ENCODE assay signal across 17 cellular contexts in genomic region chr11:72410956-72411355, GRCh38. TPM values are rescaled to one million over a fixed set of nuclear protein-coding genes. Genes with fewer than 3 reads are reported as not detected.
DNase-seq lines count a peak whose midpoint lies in the region; ATAC-seq, FAIRE-seq and TF ChIP-seq lines count a peak whose summit lies in the region.
"Had no signal": no experiment of that assay in that cellular context is flagged by ENCODE, and none has a peak within 500 bp of the region (broad histone marks: within the 10 kb centered on the region; RNA-seq: fewer than 3 reads in every experiment).

No MANE protein-coding gene starts in this region.

- POLR2A ChIA-PET in HepG2 (lab: Yijun Ruan, JAX) = interaction anchor here (1.0 to 1.7 kb wide), 4 partner anchors 11 to 48 kb away, joined by 3 to 14 read pairs (median 6); partner anchors contain the start of gene CLPB

- H3K9ac ChIP-seq in HepG2 (ENCODE audit: insufficient read depth, low read depth, low read length) (no peak overlapping the region), parathyroid adenoma (no peak overlapping the region)

- H2AFZ ChIP-seq in HepG2 (ENCODE audit: low read length) = no peak overlapping the region
- H2AFZ ChIP-seq in parathyroid adenoma = peak overlapping the region; percentile 60
- H2AFZ ChIP-seq: PC-9 had no signal

- no peak for TF ChIP-seq RAD21 in HepG2 (CRISPR knock-in tag; IDR thresholded peaks at IDR 0.05)

- peak overlapping the region; percentile 50 for H3K27ac ChIP-seq in HepG2 (ENCODE audit: extremely low read length, insufficient read depth, low read length)
- no peak overlapping the region for H3K27ac ChIP-seq in right lobe of liver
- peak overlapping the region; percentile 27 to 71 (median 57) for H3K27ac ChIP-seq in esophagus muscularis mucosa (replicated peaks in 1 of 4)
- peak overlapping the region; percentile 89 for H3K27ac ChIP-seq in parathyroid adenoma
- H3K27ac ChIP-seq in upper lobe of left lung = peak overlapping the region; percentile 7 to 87 (median 73)
- H3K27ac ChIP-seq: A549, PC-9 had no signal

- no peak for FAIRE-seq in HepG2 (lab: Jason Lieb, UNC)
- FAIRE-seq: A549 had no signal

- H3K4me3 ChIP-seq in HepG2 (replicated peaks in 1 of 3; ENCODE audit: insufficient read depth in 1 of 3, low read depth in 2 of 3, low read length in 3 of 3) (no peak overlapping the region), right lobe of liver (no peak overlapping the region), esophagus muscularis mucosa (no peak overlapping the region), parathyroid adenoma (ENCODE audit: low read depth, low read length) (no peak overlapping the region), upper lobe of left lung (no peak overlapping the region)
- H3K4me3 ChIP-seq: A549, MG63, PC-9, right atrium auricular region had no signal

- no peaks in the 10 kb centered on the region for H4K20me1 ChIP-seq in HepG2 (ENCODE audit: insufficient read depth, low read length)

- 82% methylated on average over 2 of the region's 2 CpGs for WGBS in HepG2 (ENCODE audit: low lambda C conversion rate)
- 89% methylated on average over 2 of the region's 2 CpGs for WGBS in right lobe of liver (ENCODE audit: insufficient coverage, low coverage, low lambda C conversion rate, missing lambda C conversion rate)
- 98% methylated on average over 2 of the region's 2 CpGs for WGBS in esophagus muscularis mucosa
- WGBS in upper lobe of left lung, 2 donors = 93 to 98% methylated on average over 2 of the region's 2 CpGs

- H3K36me3 ChIP-seq in HepG2 (replicated peaks in 1 of 2; ENCODE audit: control insufficient read depth in 1 of 2, insufficient read depth in 2 of 2, low read length in 2 of 2) (no peaks in the 10 kb centered on the region), right lobe of liver (no peaks in the 10 kb centered on the region), esophagus muscularis mucosa (no peaks in the 10 kb centered on the region), parathyroid adenoma (ENCODE audit: control insufficient read depth, insufficient read depth, low read length) (no peaks in the 10 kb centered on the region), upper lobe of left lung (no peaks in the 10 kb centered on the region)
- H3K36me3 ChIP-seq: MG63, right atrium auricular region had no signal

- in situ Hi-C loops in HepG2 (cut with HindIII; ENCODE audit: extremely low pct_ligation_motif_present, low pct_unique_long_range_greater_than_20kb) = no loop called here

- intact Hi-C loops in HepG2 (cut with micrococcal nuclease; ENCODE audit: unreplicated experiment) = no loop called here
- intact Hi-C loops in right lobe of liver (cut with DNase I) = no loop called here
- intact Hi-C loops in esophagus muscularis mucosa (cut with DNase I) = no loop called here

- no TSS peak for BruUV-seq in HepG2 (replicated peaks; lab: Mats Ljungman, UMichigan)

- no peak for TF ChIP-seq CTCF in HepG2 (CRISPR knock-in tag; IDR thresholded peaks at IDR 0.05)
- TF ChIP-seq CTCF in right lobe of liver (IDR thresholded peaks at IDR 0.05) = no peak
- no peak for TF ChIP-seq CTCF in esophagus muscularis mucosa (IDR thresholded peaks at IDR 0.05)
- TF ChIP-seq CTCF in parathyroid adenoma (IDR thresholded peaks at IDR 0.05) = no peak
- TF ChIP-seq CTCF in upper lobe of left lung (IDR thresholded peaks at IDR 0.05) = no peak

- DNase-seq in HepG2 (ENCODE audit: low spot score) = no peak
- no peak for DNase-seq in right lobe of liver
- DNase-seq in esophagus muscularis mucosa (ENCODE audit: extremely low spot score) = no peak
- DNase-seq in upper lobe of left lung = no peak
- no peak for DNase-seq in stimulated activated naive CD4-positive, alpha-beta T cell (lab: John Stamatoyannopoulos, UW)
- DNase-seq in HuH-7 (ENCODE audit: low spot score) = no peak
- no peak for DNase-seq in activated T-cell treated with anti-CD3 and anti-CD28 coated beads, Interleukin-2, amount 50 U/mL, for 48 hours
- DNase-seq: activated CD4-positive, CD25-positive, alpha-beta regulatory T cell; activated CD8-positive, alpha-beta T cell treated with anti-CD3 and anti-CD28 coated beads for 36 hours; DMS153; HCEC 1CT; MG63; PC-9; T-helper 9 cell had no signal

- no peaks in the 10 kb centered on the region for H3K9me3 ChIP-seq in HepG2 (ENCODE audit: low read length)
- H3K9me3 ChIP-seq in right lobe of liver = no peaks in the 10 kb centered on the region
- no peaks in the 10 kb centered on the region for H3K9me3 ChIP-seq in esophagus muscularis mucosa
- no peaks in the 10 kb centered on the region for H3K9me3 ChIP-seq in parathyroid adenoma (ENCODE audit: control insufficient read depth, low read length)
- no peaks in the 10 kb centered on the region for H3K9me3 ChIP-seq in upper lobe of left lung
- H3K9me3 ChIP-seq: A549, MG63, right atrium auricular region had no signal

- H3K27me3 ChIP-seq in HepG2 (ENCODE audit: control insufficient read depth in 1 of 2, insufficient read depth in 2 of 2, low read length in 2 of 2) (no peaks in the 10 kb centered on the region), right lobe of liver (no peaks in the 10 kb centered on the region), esophagus muscularis mucosa (no peaks in the 10 kb centered on the region), parathyroid adenoma (ENCODE audit: control insufficient read depth, insufficient read depth, low read length) (no peaks in the 10 kb centered on the region), upper lobe of left lung (no peaks in the 10 kb centered on the region)
- H3K27me3 ChIP-seq: MG63, right atrium auricular region had no signal

- TF ChIP-seq POLR2A in HepG2 (IDR thresholded peaks at IDR 0.05; ENCODE audit: insufficient read depth in 1 of 2, low read depth in 2 of 2, low read length in 2 of 2) (no peak), right lobe of liver (IDR thresholded peaks at IDR 0.05) (no peak), esophagus muscularis mucosa (IDR thresholded peaks at IDR 0.05; ENCODE audit: low read depth) (no peak), upper lobe of left lung (IDR thresholded peaks at IDR 0.05) (no peak)

- CTCF ChIA-PET in HepG2 (lab: Yijun Ruan, JAX; ENCODE audit: low intra/inter-chr PET ratio, low total read pairs) = no interaction called here

- ATAC-seq in HepG2 (no peak), right lobe of liver (no peak), upper lobe of left lung (ENCODE audit: low FRiP score in 2 of 2) (no peak)
- ATAC-seq: A549 had no signal

- no peak for TF ChIP-seq EP300 in HepG2 (IDR thresholded peaks at IDR 0.05; ENCODE audit: low read depth in 2 of 2, low read length in 2 of 2)
- TF ChIP-seq EP300 in HepG2 (CRISPR knock-in tag; IDR thresholded peaks at IDR 0.05; ENCODE audit: borderline replicate concordance) = no peak
- no peak for TF ChIP-seq EP300 in esophagus muscularis mucosa (IDR thresholded peaks at IDR 0.05)
- no peak for TF ChIP-seq EP300 in upper lobe of left lung (IDR thresholded peaks at IDR 0.05)

- H3K79me2 ChIP-seq in HepG2 (ENCODE audit: insufficient read depth, low read length) (peaks cover 31% of the 10 kb centered on the region), parathyroid adenoma (peaks cover 8% of the 10 kb centered on the region)

- H3K4me2 ChIP-seq in HepG2 (ENCODE audit: low read depth, low read length) (peak overlapping the region; percentile 44; the same call in 1 of the 2 replicates), parathyroid adenoma (ENCODE audit: low read length) (no peak overlapping the region)
- H3K4me2 ChIP-seq: A549, PC-9 had no signal

- H3K4me1 ChIP-seq in HepG2 (ENCODE audit: insufficient read depth, low read length) (peaks cover 99% of the 10 kb centered on the region), right lobe of liver (peaks cover 0 to 4% (median 0%) of the 10 kb centered on the region in 4 donors), esophagus muscularis mucosa (peaks cover 15 to 45% (median 31%) of the 10 kb centered on the region in 4 donors), parathyroid adenoma (peaks cover 27% of the 10 kb centered on the region), upper lobe of left lung (peaks cover 8 to 35% (median 14%) of the 10 kb centered on the region in 4 donors)

TF ChIP-seq in HepG2, 621 proteins besides CTCF, POLR2A, EP300 and RAD21 (continues in another document):
- TF ChIP-seq KLF11 (CRISPR knock-in tag; IDR thresholded peaks at IDR 0.05) = no peak

RNA-seq across cellular contexts. Expression of gene CLPB, which starts 23.4 kb away (rescaled TPM):
- total RNA-seq in HepG2 (2016; rRNA removed; fragmentation: Illumina TruSeq; extraction: Trizol) = 22.0 and 29.5 TPM in 2 replicates
- 3.9 and 4.4 TPM in 2 replicates for total RNA-seq in HepG2 (2016; cell fraction: cytosol; rRNA removed; fragmentation: Illumina TruSeq; extraction: Trizol; ENCODE audit: low read depth)
- 20.1 and 28.8 TPM in 2 replicates for total RNA-seq in HepG2 (2016; cell fraction: insoluble cytoplasmic fraction; rRNA removed; fragmentation: Illumina TruSeq; extraction: Trizol)
- 7.9 and 8.5 TPM in 2 replicates for total RNA-seq in HepG2 (2016; cell fraction: membrane; rRNA removed; fragmentation: Illumina TruSeq; extraction: Trizol)
- 24.4 and 27.6 TPM in 2 replicates for total RNA-seq in HepG2 (2016; cell fraction: nucleus; rRNA removed; fragmentation: Illumina TruSeq; extraction: Trizol)
- polyA plus RNA-seq in HepG2 (2011; rRNA removed) = 11.8 and 15.6 TPM in 2 replicates
- polyA plus RNA-seq in HepG2 (2011; cell fraction: cytosol; rRNA removed) = 10.2 and 14.3 TPM in 2 replicates
- 19.1 and 25.1 TPM in 2 replicates for polyA plus RNA-seq in HepG2 (2011; cell fraction: nucleus; rRNA removed)
- polyA plus RNA-seq in HepG2 (2012) = 12.8 and 16.8 TPM in 2 replicates
- polyA plus RNA-seq in HepG2 (2016; cell fraction: cytosol; fragmentation: Illumina TruSeq; extraction: Trizol; ENCODE audit: low read depth) = 3.4 and 4.0 TPM in 2 replicates
- 13.3 and 16.1 TPM in 2 replicates for polyA plus RNA-seq in HepG2 (2016; cell fraction: insoluble cytoplasmic fraction; fragmentation: Illumina TruSeq; extraction: Trizol; ENCODE audit: low read depth)
- 4.9 and 5.7 TPM in 2 replicates for polyA plus RNA-seq in HepG2 (2016; cell fraction: membrane; fragmentation: Illumina TruSeq; extraction: Trizol; ENCODE audit: low read depth)
- polyA plus RNA-seq in HepG2 (2016; cell fraction: nucleus; fragmentation: Illumina TruSeq; extraction: Trizol; ENCODE audit: insufficient read depth, low read depth) = 19.8 and 22.4 TPM in 2 replicates
- 46.3 and 159 TPM in 2 replicates for polyA minus RNA-seq in HepG2 (2011; rRNA and poly(A)+ RNA removed; ENCODE audit: low replicate concordance)
- 15.1 and 19.1 TPM in 2 replicates for polyA minus RNA-seq in HepG2 (2011; cell fraction: cytosol; rRNA and poly(A)+ RNA removed)
- 22.1 and 24.0 TPM in 2 replicates for polyA minus RNA-seq in HepG2 (2011; cell fraction: nucleus; rRNA and poly(A)+ RNA removed)
- 10 to 100 TPM; 17.5 to 35.5 (median 23.4) TPM for total RNA-seq in right lobe of liver
- total RNA-seq in esophagus muscularis mucosa = 10 to 100 TPM; 15.4 to 23.2 (median 22.6) TPM
- 10 to 100 TPM; 18.9 to 31.4 (median 26.8) TPM for total RNA-seq in upper lobe of left lung

Comparison
In these comparisons a context has a peak if more than half of its experiments do, and no peak if none do; other contexts are left out.
1. H3K27ac ChIP-seq: peak in HepG2 (single experiment), esophagus muscularis mucosa (4 of 4), parathyroid adenoma (single experiment) and upper lobe of left lung (4 of 4); none in right lobe of liver (0 of 3).